ENCODE assay signal across 1 cellular context in genomic region chr20:10609726-10610125, GRCh38.
TF ChIP-seq lines count a peak whose summit lies in the region.

No MANE protein-coding gene starts in this region.

TF ChIP-seq in SK-N-SH, 30 proteins besides CTCF, POLR2A, EP300 and RAD21 (continued from another document):
- TF ChIP-seq, protein P1, sequence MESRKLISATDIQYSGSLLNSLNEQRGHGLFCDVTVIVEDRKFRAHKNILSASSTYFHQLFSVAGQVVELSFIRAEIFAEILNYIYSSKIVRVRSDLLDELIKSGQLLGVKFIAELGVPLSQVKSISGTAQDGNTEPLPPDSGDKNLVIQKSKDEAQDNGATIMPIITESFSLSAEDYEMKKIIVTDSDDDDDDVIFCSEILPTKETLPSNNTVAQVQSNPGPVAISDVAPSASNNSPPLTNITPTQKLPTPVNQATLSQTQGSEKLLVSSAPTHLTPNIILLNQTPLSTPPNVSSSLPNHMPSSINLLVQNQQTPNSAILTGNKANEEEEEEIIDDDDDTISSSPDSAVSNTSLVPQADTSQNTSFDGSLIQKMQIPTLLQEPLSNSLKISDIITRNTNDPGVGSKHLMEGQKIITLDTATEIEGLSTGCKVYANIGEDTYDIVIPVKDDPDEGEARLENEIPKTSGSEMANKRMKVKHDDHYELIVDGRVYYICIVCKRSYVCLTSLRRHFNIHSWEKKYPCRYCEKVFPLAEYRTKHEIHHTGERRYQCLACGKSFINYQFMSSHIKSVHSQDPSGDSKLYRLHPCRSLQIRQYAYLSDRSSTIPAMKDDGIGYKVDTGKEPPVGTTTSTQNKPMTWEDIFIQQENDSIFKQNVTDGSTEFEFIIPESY (IDR thresholded peaks at IDR 0.05; ENCODE audit: borderline replicate concordance, low read depth) = no peak
- TF ChIP-seq CHD2 (IDR thresholded peaks at IDR 0.05; ENCODE audit: low read length, partially characterized antibody) = no peak
- TF ChIP-seq, protein P2, sequence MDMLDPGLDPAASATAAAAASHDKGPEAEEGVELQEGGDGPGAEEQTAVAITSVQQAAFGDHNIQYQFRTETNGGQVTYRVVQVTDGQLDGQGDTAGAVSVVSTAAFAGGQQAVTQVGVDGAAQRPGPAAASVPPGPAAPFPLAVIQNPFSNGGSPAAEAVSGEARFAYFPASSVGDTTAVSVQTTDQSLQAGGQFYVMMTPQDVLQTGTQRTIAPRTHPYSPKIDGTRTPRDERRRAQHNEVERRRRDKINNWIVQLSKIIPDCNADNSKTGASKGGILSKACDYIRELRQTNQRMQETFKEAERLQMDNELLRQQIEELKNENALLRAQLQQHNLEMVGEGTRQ (IDR thresholded peaks at IDR 0.05; ENCODE audit: borderline replicate concordance, low read depth, low read length) = no peak
TF ChIP-seq in SK-N-SH: peak in this region for 2.
